In the genomic region with DNA sequence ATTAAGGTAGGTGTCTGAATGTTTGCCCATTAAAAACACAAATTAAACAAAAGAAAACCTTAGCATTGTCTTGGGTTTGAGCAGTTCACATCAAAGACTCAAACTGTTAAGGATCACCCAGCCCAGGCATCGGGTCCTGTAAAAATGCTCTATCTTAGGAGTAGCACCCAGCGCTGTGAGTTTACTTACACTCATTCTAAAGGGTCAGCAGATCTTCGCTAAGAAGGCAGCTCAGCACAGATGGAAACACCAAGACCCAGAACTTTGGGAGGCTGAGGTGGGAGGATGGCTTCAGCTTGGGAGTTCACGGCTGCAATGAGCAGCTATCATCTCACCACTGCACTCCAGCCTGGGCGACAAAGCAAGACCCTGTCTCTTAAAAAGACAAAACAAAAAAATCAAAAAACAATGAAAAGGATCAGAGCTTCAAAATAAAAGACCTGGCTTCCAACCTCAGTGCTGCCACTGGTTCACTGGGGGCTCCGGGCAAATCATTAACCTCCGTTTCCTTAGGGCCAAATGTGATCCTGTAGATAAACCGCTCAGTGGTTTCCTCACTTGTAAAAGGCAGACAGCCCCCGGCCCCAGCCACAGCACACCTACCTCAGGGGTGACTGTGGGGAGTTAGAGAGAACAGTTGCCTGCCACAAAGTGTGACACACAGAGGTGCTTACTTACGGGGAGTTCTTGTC, we compare ENCODE assay signal across 1 cellular context.
TF ChIP-seq lines count a peak whose summit lies in the region.

No MANE protein-coding gene starts in this region.

TF ChIP-seq in endothelial cell of umbilical vein, 7 proteins besides CTCF, POLR2A, EP300 and RAD21:
- TF ChIP-seq MYC (IDR thresholded peaks at IDR 0.05; ENCODE audit: low read depth, low read length), result no peak
- no peak for TF ChIP-seq JUN (IDR thresholded peaks at IDR 0.05; ENCODE audit: borderline replicate concordance, insufficient read depth, insufficient read length, low read depth)
- no peak for TF ChIP-seq EZH2 (IDR thresholded peaks at IDR 0.05; ENCODE audit: borderline replicate concordance, low read depth, low read length, severe bottlenecking)
- no peak for TF ChIP-seq FOS (IDR thresholded peaks at IDR 0.05; ENCODE audit: borderline replicate concordance, insufficient read depth, low read length)
- TF ChIP-seq, protein P1, sequence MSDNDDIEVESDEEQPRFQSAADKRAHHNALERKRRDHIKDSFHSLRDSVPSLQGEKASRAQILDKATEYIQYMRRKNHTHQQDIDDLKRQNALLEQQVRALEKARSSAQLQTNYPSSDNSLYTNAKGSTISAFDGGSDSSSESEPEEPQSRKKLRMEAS (IDR thresholded peaks at IDR 0.05; ENCODE audit: insufficient read depth, insufficient read length), result no peak
- TF ChIP-seq GATA2 (IDR thresholded peaks at IDR 0.05; ENCODE audit: insufficient read depth, insufficient read length, low read depth, low read length), result no peak
- no peak for TF ChIP-seq POLR2AphosphoS5 (IDR thresholded peaks at IDR 0.05; ENCODE audit: insufficient read depth, low read depth, low read length)
